11 cellular contexts compared by ENCODE assay signal in genomic region chr21:42526379-42526727, GRCh38. TPM values are rescaled to one million over a fixed set of nuclear protein-coding genes. Genes with fewer than 3 reads are reported as not detected.
DNase-seq lines count a peak whose midpoint lies in the region; ATAC-seq and FAIRE-seq lines count a peak whose summit lies in the region.
"Had no signal": no experiment of that assay in that cellular context is flagged by ENCODE, and none has a peak within 500 bp of the region (broad histone marks: within the 10 kb centered on the region; RNA-seq: fewer than 3 reads in every experiment).

No MANE protein-coding gene starts in this region.

- H3K27me3 ChIP-seq in small intestine (ENCODE audit: control insufficient read depth in 2 of 2, insufficient read depth in 2 of 2, low read length in 2 of 2), result no peaks in the 10 kb centered on the region
- H3K27me3 ChIP-seq: testis had no signal

- DNase-seq in NCI-H146 (lab: John Stamatoyannopoulos, UW) (peak; percentile 18), NCI-H146 treated with DMSO at 0.1 percent for 48 hours (lab: John Stamatoyannopoulos, UW; ENCODE audit: unreplicated experiment) (no peak), SHP77 treated with DMSO at 0.1 percent for 48 hours (lab: John Stamatoyannopoulos, UW) (peak; percentile 25), kidney tubule cell (ENCODE audit: low spot score) (peak; percentile 31), small intestine (peak; percentile 92), SW480 (ENCODE audit: low spot score) (no peak)
- DNase-seq: mesendoderm, NCI-H345, testis had no signal

- H3K36me3 ChIP-seq in small intestine (ENCODE audit: control insufficient read depth in 2 of 2, insufficient read depth in 2 of 2, low read length in 2 of 2), result peaks cover 4 to 5% of the 10 kb centered on the region in 2 donors

- 15 to 43% (median 33%) methylated on average over 9 of the region's 9 CpGs for WGBS in small intestine, 3 donors

- H3K9me3 ChIP-seq in small intestine (ENCODE audit: control insufficient read depth, low read depth), result no peaks in the 10 kb centered on the region
- H3K9me3 ChIP-seq: testis had no signal

- ATAC-seq in HG03196 (IDR thresholded peaks at IDR 0.05; ENCODE audit: unreplicated experiment), result no peak
- no peak for ATAC-seq in HG03432 (IDR thresholded peaks at IDR 0.05; ENCODE audit: unreplicated experiment)

- H3K4me1 ChIP-seq in small intestine (ENCODE audit: control insufficient read depth in 2 of 2, insufficient read depth in 1 of 2, low read depth in 1 of 2, low read length in 1 of 2), result peaks cover 9 to 27% of the 10 kb centered on the region in 2 donors

- peak overlapping the region; percentile 84 to 90 for H3K27ac ChIP-seq in small intestine (ENCODE audit: low read depth in 1 of 2, low read length in 1 of 2)
- H3K27ac ChIP-seq: testis had no signal

- FAIRE-seq in small intestine (lab: Jason Lieb, UNC), result no peak

- H3K4me3 ChIP-seq in small intestine (ENCODE audit: low read depth in 1 of 2, low read length in 2 of 2), result no peak overlapping the region
- H3K4me3 ChIP-seq: testis had no signal

RNA-seq across cellular contexts. Expression of gene SLC37A1, which starts 12.7 kb away (rescaled TPM):
- 10 to 100 TPM; 33.2 to 80.7 (median 42.0) TPM for polyA plus RNA-seq in small intestine

RNA-seq across cellular contexts. Expression of gene RSPH1, which starts 30.3 kb away (rescaled TPM):
- 10 to 100 TPM in 2 of 3 donors, 1 to 10 TPM in 1; 3.8 to 14.1 (median 11.2) TPM for polyA plus RNA-seq in small intestine

Comparison
In these comparisons a context has a peak if more than half of its experiments do, and no peak if none do; other contexts are left out.
1. DNase-seq: peak in NCI-H146 (single experiment), SHP77 treated with DMSO at 0.1 percent for 48 hours (single experiment), kidney tubule cell (single experiment) and small intestine (single experiment); none in NCI-H146 treated with DMSO at 0.1 percent for 48 hours (single experiment) and SW480 (single experiment).